ENCODE assay signal across 16 cellular contexts in the genomic region with DNA sequence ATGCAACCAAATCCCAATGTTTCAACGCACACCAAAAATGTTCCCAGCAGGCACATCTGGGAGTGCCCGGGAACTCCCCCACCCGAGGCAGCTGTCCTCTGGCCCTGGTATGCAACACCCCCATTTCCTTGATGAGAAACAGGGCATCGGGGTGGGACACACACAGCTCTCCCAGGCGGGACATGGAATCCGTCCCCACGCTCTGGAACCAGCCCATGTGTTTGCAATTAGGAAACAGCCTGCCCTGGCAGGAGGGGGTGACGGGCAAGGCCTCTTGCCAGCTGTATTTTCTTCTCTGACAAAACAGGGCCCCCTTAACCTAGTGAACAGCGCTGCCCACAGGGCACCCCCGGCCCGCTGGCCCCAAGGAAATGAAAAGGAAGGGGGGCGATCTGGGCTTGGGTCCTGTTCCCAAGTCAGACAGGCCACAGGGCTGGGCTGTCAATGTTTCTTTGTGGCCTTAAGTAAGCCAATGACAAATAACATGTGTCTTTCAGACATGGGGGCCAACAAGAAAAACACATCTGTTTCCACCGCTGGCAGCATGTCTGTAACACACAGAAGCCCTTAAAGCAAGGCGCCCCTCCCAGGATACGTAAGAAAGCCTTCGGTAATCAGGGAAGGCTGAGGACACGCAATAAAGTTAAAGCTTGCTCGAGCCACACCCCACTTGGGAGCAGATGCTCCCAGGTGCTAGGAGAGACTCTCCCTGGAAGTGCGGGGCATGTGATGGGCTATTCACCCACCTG.
DNase-seq lines count a peak whose midpoint lies in the region; ATAC-seq and TF ChIP-seq lines count a peak whose summit lies in the region.
"Had no signal": no experiment of that assay in that cellular context is flagged by ENCODE, and none has a peak within 500 bp of the region (broad histone marks: within the 10 kb centered on the region; RNA-seq: fewer than 3 reads in every experiment).

No MANE protein-coding gene starts in this region.

- TF ChIP-seq CTCF in type B pancreatic cell (conservative IDR thresholded peaks at IDR 0.05) = no peak
- no peak for TF ChIP-seq CTCF in tibial nerve (IDR thresholded peaks at IDR 0.05)

- peaks cover 29% of the 10 kb centered on the region for H3K4me1 Mint-ChIP-seq in type B pancreatic cell (ENCODE audit: unreplicated experiment)
- H3K4me1 Mint-ChIP-seq: CD8-positive, alpha-beta memory T cell; memory B cell had no signal

- H3K36me3 Mint-ChIP-seq in type B pancreatic cell = peaks cover 10% of the 10 kb centered on the region
- H3K36me3 Mint-ChIP-seq: memory B cell had no signal

- H3K4me1 ChIP-seq in mesodermal cell (ENCODE audit: control insufficient read depth, insufficient read depth, low read length, poor library complexity, severe bottlenecking) (no peaks in the 10 kb centered on the region), tibial nerve (peaks cover 0 to 8% (median 0%) of the 10 kb centered on the region in 4 donors)

- ATAC-seq in HG03432 (IDR thresholded peaks at IDR 0.05; ENCODE audit: unreplicated experiment) = no peak
- ATAC-seq: activated T-cell treated with anti-CD3 and anti-CD28 coated beads, Interleukin-2, amount 50 U/mL, for 72 hours had no signal

- H3K36me3 ChIP-seq in mesodermal cell (ENCODE audit: control insufficient read depth, insufficient read depth, low read length) (no peaks in the 10 kb centered on the region), tibial nerve (no peaks in the 10 kb centered on the region)

- H3K4me3 ChIP-seq in mesodermal cell (ENCODE audit: extremely low read depth, insufficient read depth, low read length, poor library complexity, severe bottlenecking) (no peak overlapping the region), tibial nerve (no peak overlapping the region)

- no peaks in the 10 kb centered on the region for H3K27me3 Mint-ChIP-seq in type B pancreatic cell

- H3K27me3 ChIP-seq in tibial nerve = no peaks in the 10 kb centered on the region

- H3K27ac ChIP-seq in mesodermal cell (ENCODE audit: low read depth, low read length, severe bottlenecking) (peak overlapping the region; percentile 36), tibial nerve (peak overlapping the region in 1 of 4 donors; percentile 50)

- H3K4me3 Mint-ChIP-seq in type B pancreatic cell = peak overlapping the region; percentile 24
- H3K4me3 Mint-ChIP-seq: activated T-cell treated with anti-CD3 and anti-CD28 coated beads, Interleukin-2, amount 50 U/mL, for 72 hours; CD8-positive, alpha-beta memory T cell; memory B cell; stimulated activated naive CD8-positive, alpha-beta T cell treated with anti-CD3 and anti-CD28 coated beads, Interleukin-15, Interleukin-2, amounts not matched to agents 100 ng/mL and 50 ng/mL, for 24 hours had no signal

- H3K9me3 ChIP-seq in mesodermal cell (ENCODE audit: control insufficient read depth, low read length) (no peaks in the 10 kb centered on the region), tibial nerve (no peaks in the 10 kb centered on the region)

- no peak overlapping the region for H3K27ac Mint-ChIP-seq in type B pancreatic cell
- H3K27ac Mint-ChIP-seq: activated T-cell treated with anti-CD3 and anti-CD28 coated beads, Interleukin-2, amount 50 U/mL, for 72 hours; CD8-positive, alpha-beta memory T cell; memory B cell; stimulated activated naive CD8-positive, alpha-beta T cell treated with anti-CD3 and anti-CD28 coated beads, Interleukin-15, Interleukin-2, amounts not matched to agents 100 ng/mL and 50 ng/mL, for 24 hours had no signal

- WGBS in mesodermal cell (ENCODE audit: insufficient coverage in 2 of 2), 2 experiments = 94 to 96% methylated on average over 14 to 19 of the region's 19 CpGs
- WGBS in tibial nerve, 2 donors = 35 to 48% methylated on average over 19 of the region's 19 CpGs

- TF ChIP-seq POLR2A in tibial nerve (IDR thresholded peaks at IDR 0.05) = no peak

- DNase-seq in RPMI7951 (ENCODE audit: low read depth) = peak; percentile 69
- peak; percentile 8 for DNase-seq in fibroblast of peridontal ligament (ENCODE audit: extremely low read depth)
- DNase-seq in type B pancreatic cell (ENCODE audit: extremely low spot score, unreplicated experiment) = no peak
- no peak for DNase-seq in SIG-M5 (lab: John Stamatoyannopoulos, UW)
- DNase-seq in tibial nerve (ENCODE audit: low spot score in 2 of 2) = no peak
- DNase-seq: activated CD4-positive, alpha-beta T cell treated with anti-CD3 and anti-CD28 coated beads for 48 hours; activated T-cell treated with anti-CD3 and anti-CD28 coated beads, Interleukin-2, amount 50 U/mL, for 72 hours; CD8-positive, alpha-beta memory T cell; effector CD8-positive, alpha-beta T cell; NCI-H1105 treated with DMSO at 0.1 percent for 48 hours; NCI-H446; RPMI8226 had no signal

- peaks cover 5% of the 10 kb centered on the region for H3K9me3 Mint-ChIP-seq in type B pancreatic cell
- H3K9me3 Mint-ChIP-seq: activated T-cell treated with anti-CD3 and anti-CD28 coated beads, Interleukin-2, amount 50 U/mL, for 72 hours; CD8-positive, alpha-beta memory T cell; memory B cell; stimulated activated naive CD8-positive, alpha-beta T cell treated with anti-CD3 and anti-CD28 coated beads, Interleukin-15, Interleukin-2, amounts not matched to agents 100 ng/mL and 50 ng/mL, for 24 hours had no signal

- TF ChIP-seq EP300 in tibial nerve (IDR thresholded peaks at IDR 0.05) = no peak

Comparison
In these comparisons a context has a peak if more than half of its experiments do, and no peak if none do; other contexts are left out.
1. DNase-seq: peak in RPMI7951 (single experiment) and fibroblast of peridontal ligament (single experiment); none in type B pancreatic cell (single experiment), SIG-M5 (single experiment) and tibial nerve (0 of 2).